In genomic region chr19:15181394-15181793, GRCh38 we compare ENCODE assay signal across 16 cellular contexts. TPM values are rescaled to one million over a fixed set of nuclear protein-coding genes. Genes with fewer than 3 reads are reported as not detected.
DNase-seq lines count a peak whose midpoint lies in the region; ATAC-seq, FAIRE-seq and TF ChIP-seq lines count a peak whose summit lies in the region.
"Had no signal": no experiment of that assay in that cellular context is flagged by ENCODE, and none has a peak within 500 bp of the region (broad histone marks: within the 10 kb centered on the region; RNA-seq: fewer than 3 reads in every experiment).

No MANE protein-coding gene starts in this region.

- DNase-seq in NCI-H187 (lab: John Stamatoyannopoulos, UW) (peak; percentile 28 to 50), NCI-H187 treated with DMSO at 0.1 percent for 48 hours (lab: John Stamatoyannopoulos, UW) (no peak), NCI-H146 (lab: John Stamatoyannopoulos, UW) (peak; percentile 90), RWPE2 (ENCODE audit: low spot score) (peak; percentile 67), pancreas (peak in 1 of 6 donors; percentile 76), GM03348 (ENCODE audit: low spot score) (no peak)
- DNase-seq: CD8-positive, alpha-beta memory T cell; ovary; stimulated activated CD4-positive, alpha-beta T cell treated with anti-CD3 and anti-CD28 coated beads, Interleukin-4, amount 100 ng/mL, for 4 hours; SW 1271 had no signal

- H3K27ac ChIP-seq in RWPE2 (ENCODE audit: poor library complexity, severe bottlenecking) (no peak overlapping the region), pancreas (no peak overlapping the region)
- H3K27ac ChIP-seq: ovary, skin epidermis, thyroid gland had no signal

- H3K4me3 ChIP-seq in RWPE2 (ENCODE audit: severe bottlenecking): no peak overlapping the region
- peak overlapping the region in 3 of 4 donors; percentile 23 to 54 (median 35) for H3K4me3 ChIP-seq in pancreas
- H3K4me3 ChIP-seq: ovary, thyroid gland had no signal

- H3K4me1 ChIP-seq in RWPE2 (ENCODE audit: insufficient read depth, poor library complexity, severe bottlenecking): no peaks in the 10 kb centered on the region
- no peaks in the 10 kb centered on the region for H3K4me1 ChIP-seq in pancreas

- WGBS in pancreas, 2 donors: 63 to 72% methylated on average over 23 of the region's 23 CpGs

- H3K36me3 ChIP-seq in RWPE2 (ENCODE audit: low read depth) (no peaks in the 10 kb centered on the region), pancreas (no peaks in the 10 kb centered on the region)
- H3K36me3 ChIP-seq: ovary, thyroid gland had no signal

- TF ChIP-seq CTCF in RWPE2 (IDR thresholded peaks at IDR 0.05; ENCODE audit: poor library complexity, severe bottlenecking) (no peak), pancreas (IDR thresholded peaks at IDR 0.05) (no peak)

- intact Hi-C loops in pancreas (cut with DNase I): no loop called here

- H3K9me3 ChIP-seq in RWPE2 (ENCODE audit: severe bottlenecking) (no peaks in the 10 kb centered on the region), pancreas (no peaks in the 10 kb centered on the region)
- H3K9me3 ChIP-seq: ovary, thyroid gland had no signal

- H3K27me3 ChIP-seq in RWPE2 (ENCODE audit: insufficient read depth, poor library complexity, severe bottlenecking): no peaks in the 10 kb centered on the region
- no peaks in the 10 kb centered on the region for H3K27me3 ChIP-seq in pancreas
- H3K27me3 ChIP-seq: ovary, thyroid gland had no signal

- ATAC-seq in RWPE2 (ENCODE audit: low read depth): no peak
- ATAC-seq in pancreas: peak in 3 of 4 donors; percentile 2 to 48 (median 15)
- no peak for ATAC-seq in HG03439 (IDR thresholded peaks at IDR 0.05; ENCODE audit: unreplicated experiment)
- ATAC-seq in GM19463 (IDR thresholded peaks at IDR 0.05; ENCODE audit: unreplicated experiment): no peak
- ATAC-seq: Panc1 had no signal

- FAIRE-seq in pancreas (lab: Jason Lieb, UNC): no peak

RNA-seq across cellular contexts. Expression of gene NOTCH3, which starts 19.4 kb away (rescaled TPM):
- 10 to 100 TPM in 5 of 6 donors, 1 to 10 TPM in 1; 8.4 to 29.4 (median 13.4) TPM for total RNA-seq in pancreas
- polyA plus RNA-seq in pancreas: 1 to 10 TPM; 7.3 to 8.0 TPM
- total RNA-seq: activated T-helper 1 cell treated with anti-CD3 and anti-CD28 coated beads, Interleukin-12 subunit alpha, Interleukin-12 subunit beta, Interleukin-2, Interleukin-4 antibody, amounts not matched to agents 30 ng/mL and 10 ng/mL and 1 ng/mL, durations not matched to agents 14 hours and 24 hours and 36 hours had no signal
- polyA plus RNA-seq: CD8-positive, alpha-beta memory T cell had no signal

RNA-seq across cellular contexts. Expression of gene EPHX3, which starts 50.9 kb away (rescaled TPM):
- under 1 TPM in 4 of 6 donors, not detected in 2; 0.09 to 0.59 (median 0.17) TPM for total RNA-seq in pancreas
- under 1 TPM in 1 of 2 donors, not detected in 1; 0.16 TPM for polyA plus RNA-seq in pancreas
- total RNA-seq: activated T-helper 1 cell treated with anti-CD3 and anti-CD28 coated beads, Interleukin-12 subunit alpha, Interleukin-12 subunit beta, Interleukin-2, Interleukin-4 antibody, amounts not matched to agents 30 ng/mL and 10 ng/mL and 1 ng/mL, durations not matched to agents 14 hours and 24 hours and 36 hours; CD8-positive, alpha-beta memory T cell had no signal
- polyA plus RNA-seq: CD8-positive, alpha-beta memory T cell had no signal

Comparison
In these comparisons a context has a peak if more than half of its experiments do, and no peak if none do; other contexts are left out.
1. DNase-seq: peak in NCI-H187 (2 of 2), NCI-H146 (single experiment) and RWPE2 (single experiment); none in NCI-H187 treated with DMSO at 0.1 percent for 48 hours (single experiment) and GM03348 (single experiment).
2. ATAC-seq: peak in pancreas (3 of 4); none in RWPE2 (single experiment), HG03439 (single experiment) and GM19463 (single experiment).